9 cellular contexts compared by ENCODE assay signal in genomic region chr5:113059232-113059805, GRCh38.
A peak's percentile ranks its signal among the peaks of the same experiment; 100 is the strongest.
DNase-seq lines count a peak whose midpoint lies in the region; ATAC-seq and TF ChIP-seq lines count a peak whose summit lies in the region.
"Had no signal": no experiment of that assay in that cellular context is flagged by ENCODE, and none has a peak within 500 bp of the region (broad histone marks: within the 10 kb centered on the region; RNA-seq: fewer than 3 reads in every experiment).

No MANE protein-coding gene starts in this region.

- no peaks in the 10 kb centered on the region for H3K9me3 Mint-ChIP-seq in activated CD4-positive, alpha-beta T cell treated with anti-CD3 and anti-CD28 coated beads, Interleukin-2, amount 10 ng/mL, durations not matched to agents 24 days and 14 days
- H3K9me3 Mint-ChIP-seq: immature natural killer cell had no signal

- H3K4me1 Mint-ChIP-seq in activated CD4-positive, alpha-beta T cell treated with anti-CD3 and anti-CD28 coated beads, Interleukin-2, amount 10 ng/mL, durations not matched to agents 24 days and 14 days, result peaks cover 21% of the 10 kb centered on the region

- CTCF ChIA-PET in HEK293 (lab: Yijun Ruan, JAX), result no interaction called here

- H3K27ac ChIP-seq in HEK293 (ENCODE audit: extremely low read depth, low read depth, low read length) (no peak overlapping the region), smooth muscle cell (ENCODE audit: low read depth) (peak overlapping the region; percentile 47)

- peaks cover 0 to 47% of the 10 kb centered on the region in 2 experiments; a peak in 2 of 3 replicates for H3K36me3 ChIP-seq in HEK293 (ENCODE audit: control insufficient read depth in 2 of 2, insufficient read depth in 1 of 2, low read length in 2 of 2)
- H3K36me3 ChIP-seq in smooth muscle cell (ENCODE audit: low read depth), result no peaks in the 10 kb centered on the region

- no peaks in the 10 kb centered on the region for H3F3A ChIP-seq in smooth muscle cell (ENCODE audit: low read depth)

- H3K27ac Mint-ChIP-seq in activated CD4-positive, alpha-beta T cell treated with anti-CD3 and anti-CD28 coated beads, Interleukin-2, amount 10 ng/mL, durations not matched to agents 24 days and 14 days, result no peak overlapping the region
- H3K27ac Mint-ChIP-seq: immature natural killer cell had no signal

- H3K79me2 ChIP-seq in smooth muscle cell (ENCODE audit: low read depth), result no peaks in the 10 kb centered on the region

- H3K9ac ChIP-seq in smooth muscle cell (ENCODE audit: low read depth), result no peak overlapping the region

- WGBS in smooth muscle cell (ENCODE audit: low lambda C conversion rate), result 56% methylated on average over 12 of the region's 12 CpGs

- no peak overlapping the region for H2AFZ ChIP-seq in smooth muscle cell (ENCODE audit: low read depth)

- ATAC-seq in SK-N-SH treated with all-trans-retinoic acid at 6 μM for 48 hours, result peak; percentile 79
- ATAC-seq in left ventricle myocardium superior, result peak; percentile 46

- H4K20me1 ChIP-seq in smooth muscle cell (ENCODE audit: low read depth), result no peaks in the 10 kb centered on the region

- H3K27me3 Mint-ChIP-seq in activated CD4-positive, alpha-beta T cell treated with anti-CD3 and anti-CD28 coated beads, Interleukin-2, amount 10 ng/mL, durations not matched to agents 24 days and 14 days, result no peaks in the 10 kb centered on the region

- no peaks in the 10 kb centered on the region for H3K36me3 Mint-ChIP-seq in activated CD4-positive, alpha-beta T cell treated with anti-CD3 and anti-CD28 coated beads, Interleukin-2, amount 10 ng/mL, durations not matched to agents 24 days and 14 days (ENCODE audit: low read depth)
- H3K36me3 Mint-ChIP-seq: immature natural killer cell had no signal

- H3K4me3 Mint-ChIP-seq in activated CD4-positive, alpha-beta T cell treated with anti-CD3 and anti-CD28 coated beads, Interleukin-2, amount 10 ng/mL, durations not matched to agents 24 days and 14 days, result no peak overlapping the region
- H3K4me3 Mint-ChIP-seq: immature natural killer cell had no signal

- no peak overlapping the region for H3K4me3 ChIP-seq in HEK293 (ENCODE audit: low read depth, low read length)
- no peak overlapping the region for H3K4me3 ChIP-seq in smooth muscle cell

- H3K4me1 ChIP-seq in HEK293 (ENCODE audit: control insufficient read depth, insufficient read depth, low read length) (no peaks in the 10 kb centered on the region; the same call in 1 of the 2 replicates), smooth muscle cell (ENCODE audit: low read depth) (peaks cover 11% of the 10 kb centered on the region)

- no peaks in the 10 kb centered on the region for H3K27me3 ChIP-seq in smooth muscle cell (ENCODE audit: low read depth)

- intact Hi-C loops in left ventricle myocardium superior (cut with micrococcal nuclease), result no loop called here
- intact Hi-C loops in activated CD4-positive, alpha-beta T cell treated with anti-CD3 and anti-CD28 coated beads, Interleukin-2, amount 10 ng/mL, durations not matched to agents 24 days and 14 days (cut with micrococcal nuclease), result no loop called here

- TF ChIP-seq CTCF in HEK293 (tag by site-specific recombination; IDR thresholded peaks at IDR 0.05), result no peak
- no peak for TF ChIP-seq CTCF in smooth muscle cell (IDR thresholded peaks at IDR 0.05; ENCODE audit: borderline replicate concordance, insufficient read depth, poor library complexity, severe bottlenecking)

- H3K9me3 ChIP-seq in HEK293 (ENCODE audit: control insufficient read depth, insufficient read depth, low read depth, low read length) (no peaks in the 10 kb centered on the region), smooth muscle cell (replicated peaks; ENCODE audit: low read depth) (no peaks in the 10 kb centered on the region)

- POLR2A ChIA-PET in HEK293 (lab: Yijun Ruan, JAX), result no interaction called here

- no peak overlapping the region for H3K4me2 ChIP-seq in smooth muscle cell

- DNase-seq in left ventricle myocardium superior (peak; percentile 75), smooth muscle cell (lab: John Stamatoyannopoulos, UW; ENCODE audit: unreplicated experiment) (no peak), HT-29 (ENCODE audit: low spot score) (no peak)
- no peak for DNase-seq in stimulated activated CD4-positive, alpha-beta T cell treated with anti-CD3 and anti-CD28 coated beads, Interleukin-15, amount 100 ng/mL, for 24 hours
- no peak for DNase-seq in activated CD4-positive, alpha-beta T cell treated with anti-CD3 and anti-CD28 coated beads, Interleukin-2, amount 10 ng/mL, durations not matched to agents 24 days and 14 days
- DNase-seq: immature natural killer cell; stimulated activated CD4-positive, alpha-beta T cell treated with anti-CD3 and anti-CD28 coated beads, Interleukin-12 subunit alpha, Interleukin-12 subunit beta, amount 100 ng/mL, for 4 hours had no signal

TF ChIP-seq in HEK293, 187 proteins besides CTCF, POLR2A, EP300 and RAD21 (continues in another document):
- peak; percentile 27; the same call in 1 of the 2 replicates for TF ChIP-seq ZNF629 (tag by site-specific recombination; IDR thresholded peaks at IDR 0.05)
- TF ChIP-seq ZNF707 (tag by site-specific recombination; IDR thresholded peaks at IDR 0.05), result no peak
- TF ChIP-seq ZNF248 (tag by site-specific recombination; IDR thresholded peaks at IDR 0.05), result no peak
- peak; percentile 54; the same call in 1 of the 2 replicates for TF ChIP-seq ZNF24 (tag by site-specific recombination; IDR thresholded peaks at IDR 0.05)
- peak; percentile 80 for TF ChIP-seq MEIS1 (CRISPR knock-in tag; IDR thresholded peaks at IDR 0.05; ENCODE audit: borderline replicate concordance)
- TF ChIP-seq ZNF362 (tag by site-specific recombination; IDR thresholded peaks at IDR 0.05), result no peak
- no peak for TF ChIP-seq ZNF510 (tag by site-specific recombination; IDR thresholded peaks at IDR 0.05; ENCODE audit: insufficient replicate concordance)
- peak; percentile 86 for TF ChIP-seq ZNF660 (tag by site-specific recombination; IDR thresholded peaks at IDR 0.05)
- no peak for TF ChIP-seq ZNF785 (tag by site-specific recombination; IDR thresholded peaks at IDR 0.05)
- no peak for TF ChIP-seq SCRT1 (tag by site-specific recombination; IDR thresholded peaks at IDR 0.05; ENCODE audit: borderline replicate concordance)
- TF ChIP-seq ZIC2 (tag by site-specific recombination; IDR thresholded peaks at IDR 0.05), result peak; percentile 27
- no peak for TF ChIP-seq ZNF560 (tag by site-specific recombination; IDR thresholded peaks at IDR 0.05; ENCODE audit: borderline replicate concordance)

TF ChIP-seq in SK-N-SH treated with all-trans-retinoic acid at 6 μM for 48 hours, 23 proteins besides CTCF, POLR2A, EP300 and RAD21 (continues in another document):
- TF ChIP-seq CSRNP3 (CRISPR knock-in tag; IDR thresholded peaks at IDR 0.05) (no peak; the same call in 1 of the 2 replicates), SNAI2 (CRISPR knock-in tag; IDR thresholded peaks at IDR 0.05) (peak; percentile 94), TOX (CRISPR knock-in tag; IDR thresholded peaks at IDR 0.05; ENCODE audit: borderline replicate concordance) (no peak), RARB (CRISPR knock-in tag; IDR thresholded peaks at IDR 0.05) (no peak), BACH2 (CRISPR knock-in tag; IDR thresholded peaks at IDR 0.05; ENCODE audit: borderline replicate concordance) (no peak), PPARA (CRISPR knock-in tag; IDR thresholded peaks at IDR 0.05; ENCODE audit: borderline replicate concordance) (no peak), ISL1 (CRISPR knock-in tag; IDR thresholded peaks at IDR 0.05) (peak; percentile 85), ARNTL (CRISPR knock-in tag; IDR thresholded peaks at IDR 0.05; ENCODE audit: borderline replicate concordance, low read depth) (peak; percentile 53; the same call in 1 of the 2 replicates), GLIS3 (CRISPR knock-in tag; IDR thresholded peaks at IDR 0.05) (peak; percentile 63; the same call in 1 of the 2 replicates), TSHZ2 (CRISPR knock-in tag; IDR thresholded peaks at IDR 0.05) (peak; percentile 98), ESRRG (CRISPR knock-in tag; IDR thresholded peaks at IDR 0.05) (peak; percentile 70; the same call in 1 of the 2 replicates), ZNF565 (CRISPR knock-in tag; conservative IDR thresholded peaks at IDR 0.05; ENCODE audit: low read depth) (no peak), OSR1 (CRISPR knock-in tag; IDR thresholded peaks at IDR 0.05) (no peak), ZNF70 (CRISPR knock-in tag; IDR thresholded peaks at IDR 0.05) (peak; percentile 50; the same call in 1 of the 2 replicates)

Comparison
In these comparisons a context has a peak if more than half of its experiments do, and no peak if none do; other contexts are left out.
1. Of the 2 proteins assayed by ChIP-seq in both HEK293 and SK-N-SH treated with all-trans-retinoic acid at 6 μM for 48 hours: peak only in HEK293: none; only in SK-N-SH treated with all-trans-retinoic acid at 6 μM for 48 hours: ZFP3; in both: none; in neither: 1.